Comparison of ENCODE assay signal across 9 cellular contexts in the genomic region with DNA sequence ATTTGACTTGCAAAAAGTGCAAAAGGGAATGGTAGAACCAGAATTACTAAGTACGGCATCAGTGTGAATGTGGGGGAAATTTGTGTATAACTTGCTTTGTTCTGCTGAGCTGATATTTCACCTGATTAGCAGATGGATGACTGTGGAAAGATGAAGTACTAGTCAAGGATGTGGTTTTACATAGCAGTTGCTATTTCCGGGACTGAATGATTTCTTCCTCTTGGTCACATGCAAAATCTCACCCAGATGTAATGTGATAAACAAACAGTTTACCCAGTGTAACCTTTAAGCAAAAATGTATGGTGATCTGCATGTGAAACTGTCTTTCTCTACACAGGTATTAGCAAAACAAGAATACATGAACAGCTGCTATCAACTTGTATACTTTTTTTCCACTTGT. TPM values are rescaled to one million over a fixed set of nuclear protein-coding genes. Genes with fewer than 3 reads are reported as not detected.
A peak's percentile ranks its signal among the peaks of the same experiment; 100 is the strongest.
DNase-seq lines count a peak whose midpoint lies in the region; ATAC-seq, FAIRE-seq and TF ChIP-seq lines count a peak whose summit lies in the region.
"Had no signal": no experiment of that assay in that cellular context is flagged by ENCODE, and none has a peak within 500 bp of the region (broad histone marks: within the 10 kb centered on the region; RNA-seq: fewer than 3 reads in every experiment).

No MANE protein-coding gene starts in this region.

- peak; percentile 76 for ATAC-seq in GM21526 (IDR thresholded peaks at IDR 0.05; ENCODE audit: low FRiP score, unreplicated experiment)

- H3K4me3 Mint-ChIP-seq in IgD-negative memory B cell: peak overlapping the region in 2 of 4 donors; percentile 53 to 70
- H3K4me3 Mint-ChIP-seq: brain had no signal

- TF ChIP-seq CTCF in GM12864 (IDR thresholded peaks at IDR 0.05; ENCODE audit: low read depth, low read length, missing control alignments): no peak

- H3K27ac Mint-ChIP-seq in IgD-negative memory B cell: peak overlapping the region in 2 of 3 donors; percentile 69 to 77

- no peak for FAIRE-seq in RCC 7860 (lab: Jason Lieb, UNC)

- peaks cover 12% of the 10 kb centered on the region for H3K36me3 ChIP-seq in effector memory CD4-positive, alpha-beta T cell (ENCODE audit: control insufficient read depth, insufficient read depth, low read length)

- peaks cover 8% of the 10 kb centered on the region for H3K36me3 Mint-ChIP-seq in IgD-negative memory B cell

- H3K27ac ChIP-seq in effector memory CD4-positive, alpha-beta T cell (ENCODE audit: insufficient read depth, low read length, poor library complexity, severe bottlenecking): peak overlapping the region; percentile 51

- no peak overlapping the region for H3K4me3 ChIP-seq in GM12864 (ENCODE audit: low read depth, low read length)
- no peak overlapping the region for H3K4me3 ChIP-seq in effector memory CD4-positive, alpha-beta T cell (ENCODE audit: insufficient read depth, low read depth, low read length, poor library complexity, severe bottlenecking)

- peaks cover 23 to 26% (median 25%) of the 10 kb centered on the region in 3 donors for H3K4me1 Mint-ChIP-seq in IgD-negative memory B cell

- DNase-seq in GM12864 (ENCODE audit: low read depth): peak; percentile 21
- no peak for DNase-seq in effector memory CD4-positive, alpha-beta T cell
- DNase-seq in COLO668 (lab: John Stamatoyannopoulos, UW; ENCODE audit: unreplicated experiment): no peak
- no peak for DNase-seq in DMS53 treated with DMSO at 0.1 percent for 48 hours (lab: John Stamatoyannopoulos, UW; ENCODE audit: unreplicated experiment)
- no peak for DNase-seq in RKO (ENCODE audit: low spot score)
- DNase-seq in RCC 7860 (ENCODE audit: low spot score): no peak

- H3K9me3 ChIP-seq in effector memory CD4-positive, alpha-beta T cell (ENCODE audit: control insufficient read depth, low read length): no peaks in the 10 kb centered on the region

- H3K4me1 ChIP-seq in effector memory CD4-positive, alpha-beta T cell (ENCODE audit: control insufficient read depth, insufficient read depth, low read length, poor library complexity, severe bottlenecking): peaks cover 49% of the 10 kb centered on the region

- H3K9me3 Mint-ChIP-seq in IgD-negative memory B cell: no peaks in the 10 kb centered on the region
- H3K9me3 Mint-ChIP-seq: brain had no signal

- no peaks in the 10 kb centered on the region for H3K27me3 ChIP-seq in effector memory CD4-positive, alpha-beta T cell (replicated peaks; ENCODE audit: control insufficient read depth, insufficient read depth, low read length, poor library complexity, severe bottlenecking)

- H3K27me3 Mint-ChIP-seq in IgD-negative memory B cell: no peaks in the 10 kb centered on the region
- H3K27me3 Mint-ChIP-seq: brain had no signal

RNA-seq across cellular contexts. Expression of gene DCP2, which starts 46.1 kb away (rescaled TPM):
- polyA plus RNA-seq in IgD-negative memory B cell: 73.7 TPM
